35 cellular contexts compared by ENCODE assay signal in genomic region chr7:22271311-22271710, GRCh38.
"Had no signal": no experiment of that assay in that cellular context is flagged by ENCODE, and none has a peak within 500 bp of the region (broad histone marks: within the 10 kb centered on the region; RNA-seq: fewer than 3 reads in every experiment).

No MANE protein-coding gene starts in this region.

- H3K4me1 ChIP-seq: ascending aorta had no signal

- H3K27ac Mint-ChIP-seq: activated B cell treated with CpG ODN at 0.5 μM for 24 hours; activated CD4-positive, alpha-beta memory T cell treated with anti-CD3 and anti-CD28 coated beads for 36 hours; activated CD4-positive, alpha-beta T cell treated with anti-CD3 and anti-CD28 coated beads, Interleukin-2, amount 10 ng/mL, durations not matched to agents 24 days and 14 days; activated CD8-positive, alpha-beta T cell treated with anti-CD3 and anti-CD28 coated beads for 36 hours; activated naive CD4-positive, alpha-beta T cell treated with anti-CD3 and anti-CD28 coated beads for 36 hours; activated naive CD4-positive, alpha-beta T cell treated with anti-CD3 and anti-CD28 coated beads, Interleukin-2, amount 50 U/mL, for 72 hours; activated naive CD8-positive, alpha-beta T cell treated with anti-CD3 and anti-CD28 coated beads for 36 hours; activated T-cell treated with anti-CD3 and anti-CD28 coated beads, Interleukin-2, amount 50 U/mL, for 72 hours; activated T-helper 1 cell treated with anti-CD3 and anti-CD28 coated beads, Interleukin-12 subunit alpha, Interleukin-12 subunit beta, Interleukin-2, Interleukin-4 antibody, amounts not matched to agents 30 ng/mL and 10 ng/mL and 1 ng/mL, durations not matched to agents 14 hours and 24 hours and 36 hours; activated T-helper 17 cell treated with anti-CD3 and anti-CD28 coated beads, Interleukin-2, amount 50 U/mL, for 72 hours; brain; T-helper 2 cell treated with Interferon-gamma antibody and Interleukin-4, amounts not matched to agents 5 μg/mL and 100 μg/mL, for 36 hours had no signal

- H3K9me3 Mint-ChIP-seq: activated B cell treated with CpG ODN at 0.5 μM for 24 hours; activated CD4-positive, alpha-beta memory T cell treated with anti-CD3 and anti-CD28 coated beads for 36 hours; activated CD4-positive, alpha-beta T cell treated with anti-CD3 and anti-CD28 coated beads, Interleukin-2, amount 10 ng/mL, durations not matched to agents 24 days and 14 days; activated CD8-positive, alpha-beta T cell treated with anti-CD3 and anti-CD28 coated beads for 36 hours; activated naive CD4-positive, alpha-beta T cell treated with anti-CD3 and anti-CD28 coated beads for 36 hours; activated naive CD4-positive, alpha-beta T cell treated with anti-CD3 and anti-CD28 coated beads, Interleukin-2, amount 50 U/mL, for 72 hours; activated naive CD8-positive, alpha-beta T cell treated with anti-CD3 and anti-CD28 coated beads for 36 hours; activated T-cell treated with anti-CD3 and anti-CD28 coated beads, Interleukin-2, amount 50 U/mL, for 4 hours; activated T-cell treated with anti-CD3 and anti-CD28 coated beads, Interleukin-2, amount 50 U/mL, for 72 hours; activated T-helper 1 cell treated with anti-CD3 and anti-CD28 coated beads, Interleukin-12 subunit alpha, Interleukin-12 subunit beta, Interleukin-2, Interleukin-4 antibody, amounts not matched to agents 30 ng/mL and 10 ng/mL and 1 ng/mL, durations not matched to agents 14 hours and 24 hours and 36 hours; activated T-helper 17 cell treated with anti-CD3 and anti-CD28 coated beads, Interleukin-2, amount 50 U/mL, for 72 hours; central memory CD8-positive, alpha-beta T cell; T-helper 2 cell treated with Interferon-gamma antibody and Interleukin-4, amounts not matched to agents 5 μg/mL and 100 μg/mL, for 36 hours had no signal

- H3K4me3 Mint-ChIP-seq: activated B cell treated with CpG ODN at 0.5 μM for 24 hours; activated CD4-positive, alpha-beta memory T cell treated with anti-CD3 and anti-CD28 coated beads for 36 hours; activated CD4-positive, alpha-beta T cell treated with anti-CD3 and anti-CD28 coated beads, Interleukin-2, amount 10 ng/mL, durations not matched to agents 24 days and 14 days; activated CD8-positive, alpha-beta T cell treated with anti-CD3 and anti-CD28 coated beads for 36 hours; activated naive CD4-positive, alpha-beta T cell treated with anti-CD3 and anti-CD28 coated beads for 36 hours; activated naive CD8-positive, alpha-beta T cell treated with anti-CD3 and anti-CD28 coated beads for 36 hours; activated T-cell treated with anti-CD3 and anti-CD28 coated beads, Interleukin-2, amount 50 U/mL, for 4 hours; activated T-cell treated with anti-CD3 and anti-CD28 coated beads, Interleukin-2, amount 50 U/mL, for 72 hours; activated T-helper 1 cell treated with anti-CD3 and anti-CD28 coated beads, Interleukin-12 subunit alpha, Interleukin-12 subunit beta, Interleukin-2, Interleukin-4 antibody, amounts not matched to agents 30 ng/mL and 10 ng/mL and 1 ng/mL, durations not matched to agents 14 hours and 24 hours and 36 hours; activated T-helper 17 cell treated with anti-CD3 and anti-CD28 coated beads, Interleukin-2, amount 50 U/mL, for 72 hours; brain; central memory CD8-positive, alpha-beta T cell; T-helper 2 cell treated with Interferon-gamma antibody and Interleukin-4, amounts not matched to agents 5 μg/mL and 100 μg/mL, for 36 hours had no signal

- ATAC-seq: activated CD8-positive, alpha-beta T cell treated with anti-CD3 and anti-CD28 coated beads for 36 hours; activated naive CD4-positive, alpha-beta T cell treated with anti-CD3 and anti-CD28 coated beads, Interleukin-2, amount 50 U/mL, for 72 hours; activated T-cell treated with anti-CD3 and anti-CD28 coated beads, Interleukin-2, amount 50 U/mL, for 4 hours; activated T-cell treated with anti-CD3 and anti-CD28 coated beads, Interleukin-2, amount 50 U/mL, for 72 hours; activated T-helper 17 cell treated with anti-CD3 and anti-CD28 coated beads, Interleukin-2, amount 50 U/mL, for 72 hours had no signal

- H3K27me3 Mint-ChIP-seq: activated B cell treated with CpG ODN at 0.5 μM for 24 hours; activated CD4-positive, alpha-beta memory T cell treated with anti-CD3 and anti-CD28 coated beads for 36 hours; brain had no signal

- H3K9me3 ChIP-seq: ascending aorta, colonic mucosa had no signal

- H3K27ac ChIP-seq: ascending aorta, cardiac muscle cell, colonic mucosa, VCaP had no signal

- H3K36me3 ChIP-seq: ascending aorta, cardiac muscle cell, colonic mucosa had no signal

- H3K4me1 Mint-ChIP-seq: activated B cell treated with CpG ODN at 0.5 μM for 24 hours; central memory CD8-positive, alpha-beta T cell had no signal

- H3K4me3 ChIP-seq: ascending aorta, cardiac muscle cell, colonic mucosa had no signal

- DNase-seq: activated B cell treated with CpG ODN at 0.5 μM for 24 hours; activated CD4-positive, alpha-beta memory T cell treated with anti-CD3 and anti-CD28 coated beads for 36 hours; activated CD4-positive, alpha-beta T cell treated with anti-CD3 and anti-CD28 coated beads for 4 hours; activated CD4-positive, alpha-beta T cell treated with anti-CD3 and anti-CD28 coated beads, Interleukin-2, amount 10 ng/mL, durations not matched to agents 24 days and 14 days; activated CD4-positive, alpha-beta T cell treated with anti-CD3 and anti-CD28 coated beads, Interleukin-2, amount 50 U/mL, for 1 hour; activated CD4-positive, alpha-beta T cell treated with anti-CD3 and anti-CD28 coated beads, Interleukin-2, amount 50 U/mL, for 4 hours; activated CD4-positive, CD25-positive, alpha-beta regulatory T cell treated with anti-CD3 and anti-CD28 coated beads, Interleukin-2, amount 50 U/mL, for 72 hours; activated CD8-positive, alpha-beta memory T cell treated with anti-CD3 and anti-CD28 coated beads, Interleukin-2, amount 50 U/mL, for 4 hours; activated CD8-positive, alpha-beta T cell treated with anti-CD3 and anti-CD28 coated beads for 36 hours; activated effector memory CD4-positive, alpha-beta T cell treated with anti-CD3 and anti-CD28 coated beads, Interleukin-2, amount 50 U/mL, for 16 hours; activated gamma-delta T cell treated with Interleukin-2 at 50 U/mL for 16 hours; activated naive CD4-positive, alpha-beta T cell; activated naive CD4-positive, alpha-beta T cell treated with anti-CD3 and anti-CD28 coated beads for 36 hours; activated naive CD4-positive, alpha-beta T cell treated with anti-CD3 and anti-CD28 coated beads, Interleukin-2, amount 50 U/mL, for 16 hours; activated naive CD8-positive, alpha-beta T cell treated with anti-CD3 and anti-CD28 coated beads for 36 hours; activated T-cell treated with anti-CD3 and anti-CD28 coated beads for 4 hours; activated T-cell treated with anti-CD3 and anti-CD28 coated beads, Interleukin-2, amount 50 U/mL, for 1 hour; activated T-cell treated with anti-CD3 and anti-CD28 coated beads, Interleukin-2, amount 50 U/mL, for 4 hours; activated T-cell treated with anti-CD3 and anti-CD28 coated beads, Interleukin-2, amount 50 U/mL, for 72 hours; amygdala; anterior cingulate cortex; caudate nucleus; cerebellar nuclear complex; colonic mucosa; T-helper 2 cell; T-helper 9 cell had no signal

- H3K27me3 ChIP-seq: ascending aorta, cardiac muscle cell, colonic mucosa had no signal

- H3K36me3 Mint-ChIP-seq: activated CD4-positive, alpha-beta memory T cell treated with anti-CD3 and anti-CD28 coated beads for 36 hours; activated naive CD4-positive, alpha-beta T cell treated with anti-CD3 and anti-CD28 coated beads, Interleukin-2, amount 50 U/mL, for 72 hours; activated naive CD8-positive, alpha-beta T cell treated with anti-CD3 and anti-CD28 coated beads for 36 hours; brain had no signal
